In the genomic region with DNA sequence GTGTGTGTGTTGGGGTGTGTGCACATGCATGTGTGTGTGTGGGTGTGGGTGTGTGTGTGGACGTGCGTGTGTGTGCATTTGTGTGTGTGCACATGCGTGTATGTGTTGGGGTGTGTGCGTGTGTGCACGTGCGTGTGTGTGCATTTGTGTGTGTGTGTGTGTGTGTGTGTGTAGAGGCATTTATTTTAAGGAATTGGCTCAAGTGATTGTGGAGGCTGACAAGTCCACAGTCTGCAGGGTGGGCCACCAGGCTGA, we compare ENCODE assay signal across 32 cellular contexts. TPM values are rescaled to one million over a fixed set of nuclear protein-coding genes. Genes with fewer than 3 reads are reported as not detected.
"Had no signal": no experiment of that assay in that cellular context is flagged by ENCODE, and none has a peak within 500 bp of the region (broad histone marks: within the 10 kb centered on the region; RNA-seq: fewer than 3 reads in every experiment).

No MANE protein-coding gene starts in this region.

- ATAC-seq: naive thymus-derived CD4-positive, alpha-beta T cell; natural killer cell; psoas muscle; right cardiac atrium; sciatic nerve; stimulated activated memory B cell treated with anti-CD40 and anti-IgM and Interleukin-4, amounts not matched to agents 10 μg/mL and 1 μg/mL and 100 μg/mL, for 72 hours; stimulated activated naive CD8-positive, alpha-beta T cell treated with anti-CD3 and anti-CD28 coated beads, Interleukin-15, amount 100 ng/mL, for 72 hours; stimulated activated naive CD8-positive, alpha-beta T cell treated with anti-CD3 and anti-CD28 coated beads, Interleukin-15, Interleukin-2, amounts not matched to agents 100 U/mL and 50 U/mL, for 24 hours had no signal

- H3K79me2 ChIP-seq: parathyroid adenoma had no signal

- H3K4me2 ChIP-seq: smooth muscle cell had no signal

- H3K4me1 ChIP-seq: parathyroid adenoma, psoas muscle, transverse colon, vagina had no signal

- DNase-seq: naive thymus-derived CD4-positive, alpha-beta T cell; natural killer cell; nucleus accumbens; ovary; posterior cingulate gyrus; psoas muscle; spleen; stimulated activated CD4-positive, alpha-beta T cell treated with anti-CD3 and anti-CD28 coated beads, Interleukin-12 subunit alpha, Interleukin-12 subunit beta, amount 100 ng/mL, for 4 hours; stimulated activated CD4-positive, alpha-beta T cell treated with anti-CD3 and anti-CD28 coated beads, Interleukin-1b, Interleukin-23, amount 100 ng/mL, for 48 hours; stimulated activated CD4-positive, alpha-beta T cell treated with anti-CD3 and anti-CD28 coated beads, Interleukin-4, amount 100 ng/mL, for 1 hour; stimulated activated CD4-positive, alpha-beta T cell treated with anti-CD3 and anti-CD28 coated beads, Interleukin-4, amount 100 ng/mL, for 4 hours; stimulated activated CD8-positive, alpha-beta memory T cell treated with anti-CD3 and anti-CD28 coated beads, Interleukin-4, amount 100 ng/mL, for 48 hours; stimulated activated naive CD4-positive, alpha-beta T cell; stimulated activated naive CD8-positive, alpha-beta T cell treated with anti-CD3 and anti-CD28 coated beads, Interleukin-15, amount 100 ng/mL, for 72 hours; stimulated activated naive CD8-positive, alpha-beta T cell treated with anti-CD3 and anti-CD28 coated beads, Interleukin-15, Interleukin-2, amounts not matched to agents 100 U/mL and 50 U/mL, for 24 hours; testis; tibial artery; transverse colon had no signal

- H3K27ac ChIP-seq: neutrophil, ovary, parathyroid adenoma, psoas muscle, skin epidermis, spleen, suprapubic skin, testis, tibial artery, transverse colon, vagina had no signal

- H3K9me3 ChIP-seq: neutrophil, ovary, psoas muscle, suprapubic skin, testis, tibial artery, transverse colon, vagina had no signal

- H3K36me3 Mint-ChIP-seq: naive thymus-derived CD4-positive, alpha-beta T cell; natural killer cell; stimulated activated memory B cell treated with anti-CD40 and anti-IgM and Interleukin-4, amounts not matched to agents 10 μg/mL and 1 μg/mL and 100 μg/mL, for 72 hours; type B pancreatic cell had no signal

- H3K36me3 ChIP-seq: neutrophil, ovary, spleen, suprapubic skin, tibial artery, transverse colon, vagina had no signal

- H3K27ac Mint-ChIP-seq: natural killer cell; nephron; progenitor cell of endocrine pancreas; stimulated activated memory B cell treated with anti-CD40 and anti-IgM and Interleukin-4, amounts not matched to agents 10 μg/mL and 1 μg/mL and 100 μg/mL, for 72 hours; stimulated activated naive CD8-positive, alpha-beta T cell treated with anti-CD3 and anti-CD28 coated beads, Interleukin-15, amount 100 ng/mL, for 72 hours; type B pancreatic cell had no signal

- H3K4me3 ChIP-seq: ovary, psoas muscle, skin epidermis, smooth muscle cell, spleen, suprapubic skin, testis, tibial artery, transverse colon, vagina had no signal

- H3K9ac ChIP-seq: parathyroid adenoma had no signal

- H3K27me3 Mint-ChIP-seq: type B pancreatic cell had no signal

- H3K9me3 Mint-ChIP-seq: natural killer cell, nephron, type B pancreatic cell had no signal

- H2AFZ ChIP-seq: parathyroid adenoma had no signal

- H3K27me3 ChIP-seq: ovary, spleen, suprapubic skin, testis, tibial artery, vagina had no signal

- H3K4me3 Mint-ChIP-seq: naive thymus-derived CD4-positive, alpha-beta T cell; natural killer cell; nephron; neural crest cell; stimulated activated memory B cell treated with anti-CD40 and anti-IgM and Interleukin-4, amounts not matched to agents 10 μg/mL and 1 μg/mL and 100 μg/mL, for 72 hours; stimulated activated naive CD8-positive, alpha-beta T cell treated with anti-CD3 and anti-CD28 coated beads, Interleukin-15, amount 100 ng/mL, for 72 hours; type B pancreatic cell had no signal

- H3K4me1 Mint-ChIP-seq: nephron; stimulated activated memory B cell treated with anti-CD40 and anti-IgM and Interleukin-4, amounts not matched to agents 10 μg/mL and 1 μg/mL and 100 μg/mL, for 72 hours had no signal

RNA-seq across cellular contexts. Expression of a gene that starts 37.9 kb away (rescaled TPM):
- total RNA-seq: naive thymus-derived CD4-positive, alpha-beta T cell; natural killer cell; osteoblast; spleen; suprapubic skin had no signal
- polyA plus RNA-seq: naive thymus-derived CD4-positive, alpha-beta T cell had no signal
